17 cellular contexts compared by ENCODE assay signal in the genomic region with DNA sequence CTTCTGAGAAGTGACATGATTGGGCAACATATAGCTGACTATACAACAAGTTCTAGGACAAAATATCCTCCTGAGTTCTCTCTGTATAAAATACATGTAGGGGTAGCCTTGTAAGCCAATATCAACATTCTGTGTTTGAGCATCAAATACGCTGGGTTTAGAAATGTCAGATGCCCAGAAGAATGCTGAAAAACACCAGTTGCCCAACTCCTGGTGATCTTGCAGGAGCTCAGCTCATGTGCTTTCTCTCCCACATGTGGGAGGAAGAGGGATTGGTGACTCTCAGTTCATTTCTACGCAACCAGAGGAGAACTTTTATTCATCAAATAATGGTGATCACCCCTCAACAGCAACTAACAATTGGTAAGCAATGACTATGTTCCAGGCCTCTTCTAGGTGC.
DNase-seq lines count a peak whose midpoint lies in the region; ATAC-seq, FAIRE-seq and TF ChIP-seq lines count a peak whose summit lies in the region.
"Had no signal": no experiment of that assay in that cellular context is flagged by ENCODE, and none has a peak within 500 bp of the region (broad histone marks: within the 10 kb centered on the region; RNA-seq: fewer than 3 reads in every experiment).

No MANE protein-coding gene starts in this region.

- H3K36me3 Mint-ChIP-seq in astrocyte (ENCODE audit: low read depth, unreplicated experiment) (no peaks in the 10 kb centered on the region), osteocyte (ENCODE audit: unreplicated experiment) (no peaks in the 10 kb centered on the region)
- H3K36me3 Mint-ChIP-seq in CD4-positive, alpha-beta memory T cell = peaks cover 0 to 2% of the 10 kb centered on the region in 2 donors

- peak overlapping the region; percentile 84 for H3K27ac Mint-ChIP-seq in astrocyte (ENCODE audit: unreplicated experiment)
- H3K27ac Mint-ChIP-seq in osteocyte (ENCODE audit: unreplicated experiment) = peak overlapping the region; percentile 74
- H3K27ac Mint-ChIP-seq in CD4-positive, alpha-beta memory T cell = no peak overlapping the region
- H3K27ac Mint-ChIP-seq: GM23338, H9 had no signal

- intact Hi-C loops in CD4-positive, alpha-beta memory T cell (cut with micrococcal nuclease) = no loop called here

- DNase-seq in LHCN-M2 (ENCODE audit: low read depth) (peak; percentile 47), astrocyte (ENCODE audit: low read depth) (no peak), epithelial cell of prostate (ENCODE audit: low read depth, low spot score) (no peak), osteocyte (ENCODE audit: extremely low spot score, unreplicated experiment) (no peak), H54 (ENCODE audit: insufficient read length, low spot score) (no peak)
- no peak for DNase-seq in CD4-positive, alpha-beta memory T cell
- DNase-seq: 8988T, AML-193, Calu3, DMS 273 treated with DMSO at 0.1 percent for 48 hours, DMS79, H9 had no signal

- H3K4me3 Mint-ChIP-seq in astrocyte (ENCODE audit: unreplicated experiment) = no peak overlapping the region
- no peak overlapping the region for H3K4me3 Mint-ChIP-seq in osteocyte (ENCODE audit: unreplicated experiment)
- no peak overlapping the region for H3K4me3 Mint-ChIP-seq in CD4-positive, alpha-beta memory T cell
- H3K4me3 Mint-ChIP-seq: GM23338, H9 had no signal

- H3K27me3 ChIP-seq in astrocyte (ENCODE audit: insufficient read depth, low read length) = no peaks in the 10 kb centered on the region
- no peaks in the 10 kb centered on the region for H3K27me3 ChIP-seq in CD4-positive, alpha-beta memory T cell (ENCODE audit: insufficient read depth, low read length)
- H3K27me3 ChIP-seq: BLaER1 had no signal

- no peak overlapping the region for H2AFZ ChIP-seq in astrocyte (ENCODE audit: low read depth, low read length)
- H2AFZ ChIP-seq: GM23338 had no signal

- peaks cover 7% of the 10 kb centered on the region for H3K4me1 ChIP-seq in astrocyte (ENCODE audit: insufficient read depth, low read length)
- no peaks in the 10 kb centered on the region for H3K4me1 ChIP-seq in CD4-positive, alpha-beta memory T cell (ENCODE audit: insufficient read depth, low read length)
- H3K4me1 ChIP-seq: BLaER1 had no signal

- H3K27ac ChIP-seq in astrocyte (ENCODE audit: low read depth, low read length) (no peak overlapping the region), epithelial cell of prostate (peak overlapping the region; percentile 10)
- H3K27ac ChIP-seq in CD4-positive, alpha-beta memory T cell (ENCODE audit: low read depth, low read length) = no peak overlapping the region
- H3K27ac ChIP-seq: BLaER1 had no signal

- FAIRE-seq in astrocyte (lab: Jason Lieb, UNC) (no peak), H54 (lab: Jason Lieb, UNC) (no peak)
- FAIRE-seq: G401.6, GM12891 had no signal

- no peaks in the 10 kb centered on the region for H3K36me3 ChIP-seq in astrocyte (ENCODE audit: insufficient read depth, low read length)
- H3K36me3 ChIP-seq in CD4-positive, alpha-beta memory T cell (ENCODE audit: insufficient read depth, low read length) = no peaks in the 10 kb centered on the region
- H3K36me3 ChIP-seq: BLaER1 had no signal

- H4K20me1 ChIP-seq in astrocyte (ENCODE audit: insufficient read depth, low read length) = no peaks in the 10 kb centered on the region
- H4K20me1 ChIP-seq: BLaER1 had no signal

- H3K9ac ChIP-seq in astrocyte (ENCODE audit: low read length) = no peak overlapping the region
- H3K9ac ChIP-seq: BLaER1 had no signal

- no peak overlapping the region for H3K4me2 ChIP-seq in astrocyte (ENCODE audit: low read length)
- H3K4me2 ChIP-seq: BLaER1, GM23338 had no signal

- H3K9me3 Mint-ChIP-seq in astrocyte (ENCODE audit: unreplicated experiment) = peaks cover 2% of the 10 kb centered on the region
- peaks cover 7% of the 10 kb centered on the region for H3K9me3 Mint-ChIP-seq in osteocyte (ENCODE audit: unreplicated experiment)
- peaks cover 0 to 6% (median 0%) of the 10 kb centered on the region in 8 donors for H3K9me3 Mint-ChIP-seq in CD4-positive, alpha-beta memory T cell

- TF ChIP-seq CTCF in astrocyte (IDR thresholded peaks at IDR 0.05; ENCODE audit: insufficient read depth, low read depth, low read length) (no peak), osteocyte (IDR thresholded peaks at IDR 0.05) (no peak)

- ATAC-seq in GM19455 (IDR thresholded peaks at IDR 0.05; ENCODE audit: unreplicated experiment) = no peak
- ATAC-seq: GM23338 had no signal

- H3K4me3 ChIP-seq in astrocyte (ENCODE audit: insufficient read depth, low read depth, low read length) = no peak overlapping the region
- H3K4me3 ChIP-seq in CD4-positive, alpha-beta memory T cell (ENCODE audit: low read length in 2 of 2) = no peak overlapping the region
- H3K4me3 ChIP-seq: BLaER1, GM23338 had no signal

- H3K79me2 ChIP-seq in astrocyte (ENCODE audit: insufficient read depth, low read length) = no peaks in the 10 kb centered on the region

- no peaks in the 10 kb centered on the region for H3K9me3 ChIP-seq in astrocyte (ENCODE audit: insufficient read depth, low read depth, low read length)
- H3K9me3 ChIP-seq in CD4-positive, alpha-beta memory T cell (ENCODE audit: control insufficient read depth in 1 of 2, low read length in 2 of 2) = no peaks in the 10 kb centered on the region
- H3K9me3 ChIP-seq: BLaER1 had no signal

- H3K4me1 Mint-ChIP-seq in astrocyte (ENCODE audit: low read depth, unreplicated experiment) = peaks cover 28% of the 10 kb centered on the region
- H3K4me1 Mint-ChIP-seq in osteocyte (ENCODE audit: unreplicated experiment) = peaks cover 27% of the 10 kb centered on the region
- peaks cover 0 to 7% (median under 1%) of the 10 kb centered on the region in 4 donors for H3K4me1 Mint-ChIP-seq in CD4-positive, alpha-beta memory T cell
- H3K4me1 Mint-ChIP-seq: GM23338 had no signal

- H3K27me3 Mint-ChIP-seq in astrocyte (ENCODE audit: low read depth, unreplicated experiment) (no peaks in the 10 kb centered on the region), osteocyte (ENCODE audit: unreplicated experiment) (no peaks in the 10 kb centered on the region)
- H3K27me3 Mint-ChIP-seq in CD4-positive, alpha-beta memory T cell = no peaks in the 10 kb centered on the region

- no peak for TF ChIP-seq POLR2A in H54 (IDR thresholded peaks at IDR 0.05; ENCODE audit: low read depth, low read length)

- CTCF ChIA-PET in CD4-positive, alpha-beta memory T cell (lab: Charles Lee; ENCODE audit: partially characterized antibody) = interaction anchor here (1.0 kb wide), 1 partner anchor 31 kb away, joined by 3 read pairs; no protein-coding TSS in a partner anchor

- POLR2A ChIA-PET in CD4-positive, alpha-beta memory T cell (lab: Charles Lee; ENCODE audit: partially characterized antibody) = no interaction called here

Comparison
In these comparisons a context has a peak if more than half of its experiments do, and no peak if none do; other contexts are left out.
1. H3K27ac Mint-ChIP-seq: peak in astrocyte (single experiment) and osteocyte (single experiment); none in CD4-positive, alpha-beta memory T cell (0 of 7).